ENCODE assay signal across 8 cellular contexts in genomic region chr10:102420810-102421644, GRCh38. TPM values are rescaled to one million over a fixed set of nuclear protein-coding genes. Genes with fewer than 3 reads are reported as not detected.
DNase-seq lines count a peak whose midpoint lies in the region; ATAC-seq and TF ChIP-seq lines count a peak whose summit lies in the region.

A gene with protein sequence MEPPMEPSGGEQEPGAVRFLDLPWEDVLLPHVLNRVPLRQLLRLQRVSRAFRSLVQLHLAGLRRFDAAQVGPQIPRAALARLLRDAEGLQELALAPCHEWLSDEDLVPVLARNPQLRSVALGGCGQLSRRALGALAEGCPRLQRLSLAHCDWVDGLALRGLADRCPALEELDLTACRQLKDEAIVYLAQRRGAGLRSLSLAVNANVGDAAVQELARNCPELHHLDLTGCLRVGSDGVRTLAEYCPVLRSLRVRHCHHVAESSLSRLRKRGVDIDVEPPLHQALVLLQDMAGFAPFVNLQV (plus strand): TSS chr10:102420836. CDS start chr10:102421130, 294 bp downstream.

- DNase-seq in AG04449 (ENCODE audit: low read depth, low spot score), result peak; percentile 71
- peak; percentile 94 for DNase-seq in NCI-H226
- peak; percentile 98 for DNase-seq in WTC11 (ENCODE audit: low spot score)
- peak; percentile 97 to 98 for DNase-seq in cardiac fibroblast (ENCODE audit: low read depth in 2 of 2)
- peak; percentile 96 for DNase-seq in immature natural killer cell
- peak; percentile 91 for DNase-seq in smooth muscle cell of the brain vasculature (ENCODE audit: low read depth, low spot score)

- TF ChIP-seq CTCF in AG04449 (IDR thresholded peaks at IDR 0.05; ENCODE audit: insufficient read depth, low read length, missing control alignments) (no peak), WTC11 (IDR thresholded peaks at IDR 0.05) (no peak), cardiac fibroblast (IDR thresholded peaks at IDR 0.05; ENCODE audit: low read depth, low read length) (no peak)

- H3K36me3 Mint-ChIP-seq in WTC11 (peaks cover 9% of the 10 kb centered on the region; the same call in 1 of the 2 replicates), immature natural killer cell (peaks cover 0 to under 1% (median 0%) of the 10 kb centered on the region in 3 donors)

- POLR2A ChIA-PET in AG04449 (lab: Yijun Ruan, JAX) (interaction anchor here (0.7 to 3.9 kb wide), 5 partner anchors 11 to 251 kb away, joined by 3 to 31 read pairs (median 4); partner anchors contain the start of gene CUEDC2), WTC11 (lab: Charles Lee) (interaction anchor here (0.6 to 5.0 kb wide), 10 partner anchors 8 to 300 kb away, joined by 3 to 34 read pairs (median 10); partner anchors contain the start of genes C10orf95, CUEDC2 and NFKB2)

- peak; percentile 71 for ATAC-seq in GM18909 (IDR thresholded peaks at IDR 0.05; ENCODE audit: poor library complexity, unreplicated experiment)
- peak; percentile 72 for ATAC-seq in HG03175 (IDR thresholded peaks at IDR 0.05; ENCODE audit: unreplicated experiment)
- peak; percentile 58 for ATAC-seq in WTC11

- H3K4me3 ChIP-seq in AG04449 (ENCODE audit: low read depth, low read length), result peak within 1 kb of the TSS; percentile 92
- H3K4me3 ChIP-seq in cardiac fibroblast (replicated peaks in 1 of 2; ENCODE audit: low read depth in 2 of 2, low read length in 2 of 2), result peak within 1 kb of the TSS; percentile 86 to 91

- H3K4me3 Mint-ChIP-seq in WTC11 (peak within 1 kb of the TSS; percentile 98), immature natural killer cell (peak within 1 kb of the TSS; percentile 94 to 100 (median 99))

- H3K27me3 Mint-ChIP-seq in WTC11 (ENCODE audit: low read depth), result peaks cover 5% of the 10 kb centered on the region; the same call in 1 of the 2 replicates
- H3K27me3 Mint-ChIP-seq in immature natural killer cell (ENCODE audit: low read depth in 3 of 3), result peaks cover 9 to 24% (median 16%) of the 10 kb centered on the region in 3 donors

- H3K4me1 Mint-ChIP-seq in WTC11 (peaks cover 19% of the 10 kb centered on the region), immature natural killer cell (peaks cover 39 to 48% of the 10 kb centered on the region in 2 donors)

- H3K27ac Mint-ChIP-seq in WTC11 (peak within 1 kb of the TSS; percentile 99), immature natural killer cell (peak within 1 kb of the TSS; percentile 86 to 97 (median 96))

- H3K9me3 Mint-ChIP-seq in WTC11 (no peaks in the 10 kb centered on the region), immature natural killer cell (no peaks in the 10 kb centered on the region)

- CTCF ChIA-PET in AG04449 (lab: Yijun Ruan, JAX), result interaction anchor here (0.8 to 9.9 kb wide), 21 partner anchors 9 to 251 kb away, joined by 3 to 157 read pairs (median 7); partner anchors contain the start of genes ACTR1A, CUEDC2, ELOVL3 and NFKB2
- CTCF ChIA-PET in WTC11 (lab: Charles Lee), result interaction anchor here (0.6 to 6.7 kb wide), 17 partner anchors 11 to 251 kb away, joined by 3 to 68 read pairs (median 29); partner anchors contain the start of genes ACTR1A, C10orf95, CUEDC2 and NFKB2

TF ChIP-seq in WTC11, 78 proteins besides CTCF, POLR2A, EP300 and RAD21 (continues in another document):
- TF ChIP-seq ZNF396 (CRISPR knock-in tag; IDR thresholded peaks at IDR 0.05; ENCODE audit: borderline replicate concordance) (no peak), ATF6 (CRISPR knock-in tag; IDR thresholded peaks at IDR 0.05) (no peak), ETV6 (CRISPR knock-in tag; IDR thresholded peaks at IDR 0.05) (peak; percentile 62; the same call in 1 of the 2 replicates), CBFB (CRISPR knock-in tag; IDR thresholded peaks at IDR 0.05; ENCODE audit: low read depth) (peak; percentile 73; the same call in 1 of the 2 replicates), ZNF121 (CRISPR knock-in tag; IDR thresholded peaks at IDR 0.05) (no peak)
- TF ChIP-seq, protein P1, sequence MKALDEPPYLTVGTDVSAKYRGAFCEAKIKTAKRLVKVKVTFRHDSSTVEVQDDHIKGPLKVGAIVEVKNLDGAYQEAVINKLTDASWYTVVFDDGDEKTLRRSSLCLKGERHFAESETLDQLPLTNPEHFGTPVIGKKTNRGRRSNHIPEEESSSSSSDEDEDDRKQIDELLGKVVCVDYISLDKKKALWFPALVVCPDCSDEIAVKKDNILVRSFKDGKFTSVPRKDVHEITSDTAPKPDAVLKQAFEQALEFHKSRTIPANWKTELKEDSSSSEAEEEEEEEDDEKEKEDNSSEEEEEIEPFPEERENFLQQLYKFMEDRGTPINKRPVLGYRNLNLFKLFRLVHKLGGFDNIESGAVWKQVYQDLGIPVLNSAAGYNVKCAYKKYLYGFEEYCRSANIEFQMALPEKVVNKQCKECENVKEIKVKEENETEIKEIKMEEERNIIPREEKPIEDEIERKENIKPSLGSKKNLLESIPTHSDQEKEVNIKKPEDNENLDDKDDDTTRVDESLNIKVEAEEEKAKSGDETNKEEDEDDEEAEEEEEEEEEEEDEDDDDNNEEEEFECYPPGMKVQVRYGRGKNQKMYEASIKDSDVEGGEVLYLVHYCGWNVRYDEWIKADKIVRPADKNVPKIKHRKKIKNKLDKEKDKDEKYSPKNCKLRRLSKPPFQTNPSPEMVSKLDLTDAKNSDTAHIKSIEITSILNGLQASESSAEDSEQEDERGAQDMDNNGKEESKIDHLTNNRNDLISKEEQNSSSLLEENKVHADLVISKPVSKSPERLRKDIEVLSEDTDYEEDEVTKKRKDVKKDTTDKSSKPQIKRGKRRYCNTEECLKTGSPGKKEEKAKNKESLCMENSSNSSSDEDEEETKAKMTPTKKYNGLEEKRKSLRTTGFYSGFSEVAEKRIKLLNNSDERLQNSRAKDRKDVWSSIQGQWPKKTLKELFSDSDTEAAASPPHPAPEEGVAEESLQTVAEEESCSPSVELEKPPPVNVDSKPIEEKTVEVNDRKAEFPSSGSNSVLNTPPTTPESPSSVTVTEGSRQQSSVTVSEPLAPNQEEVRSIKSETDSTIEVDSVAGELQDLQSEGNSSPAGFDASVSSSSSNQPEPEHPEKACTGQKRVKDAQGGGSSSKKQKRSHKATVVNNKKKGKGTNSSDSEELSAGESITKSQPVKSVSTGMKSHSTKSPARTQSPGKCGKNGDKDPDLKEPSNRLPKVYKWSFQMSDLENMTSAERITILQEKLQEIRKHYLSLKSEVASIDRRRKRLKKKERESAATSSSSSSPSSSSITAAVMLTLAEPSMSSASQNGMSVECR (CRISPR knock-in tag; IDR thresholded peaks at IDR 0.05; ENCODE audit: borderline replicate concordance), result peak; percentile 95
- TF ChIP-seq, protein P2, sequence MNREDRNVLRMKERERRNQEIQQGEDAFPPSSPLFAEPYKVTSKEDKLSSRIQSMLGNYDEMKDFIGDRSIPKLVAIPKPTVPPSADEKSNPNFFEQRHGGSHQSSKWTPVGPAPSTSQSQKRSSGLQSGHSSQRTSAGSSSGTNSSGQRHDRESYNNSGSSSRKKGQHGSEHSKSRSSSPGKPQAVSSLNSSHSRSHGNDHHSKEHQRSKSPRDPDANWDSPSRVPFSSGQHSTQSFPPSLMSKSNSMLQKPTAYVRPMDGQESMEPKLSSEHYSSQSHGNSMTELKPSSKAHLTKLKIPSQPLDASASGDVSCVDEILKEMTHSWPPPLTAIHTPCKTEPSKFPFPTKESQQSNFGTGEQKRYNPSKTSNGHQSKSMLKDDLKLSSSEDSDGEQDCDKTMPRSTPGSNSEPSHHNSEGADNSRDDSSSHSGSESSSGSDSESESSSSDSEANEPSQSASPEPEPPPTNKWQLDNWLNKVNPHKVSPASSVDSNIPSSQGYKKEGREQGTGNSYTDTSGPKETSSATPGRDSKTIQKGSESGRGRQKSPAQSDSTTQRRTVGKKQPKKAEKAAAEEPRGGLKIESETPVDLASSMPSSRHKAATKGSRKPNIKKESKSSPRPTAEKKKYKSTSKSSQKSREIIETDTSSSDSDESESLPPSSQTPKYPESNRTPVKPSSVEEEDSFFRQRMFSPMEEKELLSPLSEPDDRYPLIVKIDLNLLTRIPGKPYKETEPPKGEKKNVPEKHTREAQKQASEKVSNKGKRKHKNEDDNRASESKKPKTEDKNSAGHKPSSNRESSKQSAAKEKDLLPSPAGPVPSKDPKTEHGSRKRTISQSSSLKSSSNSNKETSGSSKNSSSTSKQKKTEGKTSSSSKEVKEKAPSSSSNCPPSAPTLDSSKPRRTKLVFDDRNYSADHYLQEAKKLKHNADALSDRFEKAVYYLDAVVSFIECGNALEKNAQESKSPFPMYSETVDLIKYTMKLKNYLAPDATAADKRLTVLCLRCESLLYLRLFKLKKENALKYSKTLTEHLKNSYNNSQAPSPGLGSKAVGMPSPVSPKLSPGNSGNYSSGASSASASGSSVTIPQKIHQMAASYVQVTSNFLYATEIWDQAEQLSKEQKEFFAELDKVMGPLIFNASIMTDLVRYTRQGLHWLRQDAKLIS (CRISPR knock-in tag; IDR thresholded peaks at IDR 0.05; ENCODE audit: borderline replicate concordance), result peak; percentile 66; the same call in 1 of the 2 replicates

RNA-seq across cellular contexts. Expression of the gene that starts here (rescaled TPM):
- 21.6 to 24.6 TPM (median 23.2 TPM) in 3 replicates for total RNA-seq in WTC11 (2021)
- 10 to 100 TPM; 39.5 to 43.9 (median 39.7) TPM for polyA plus RNA-seq in immature natural killer cell

Comparison
In these comparisons a context has a peak if more than half of its experiments do, and no peak if none do; other contexts are left out.
1. Peak in every context shown above with its lines: DNase-seq, ATAC-seq and H3K4me3 ChIP-seq.